ENCODE assay signal across 8 cellular contexts in genomic region chr18:66825347-66825746, GRCh38.
"Had no signal": no experiment of that assay in that cellular context is flagged by ENCODE, and none has a peak within 500 bp of the region (broad histone marks: within the 10 kb centered on the region; RNA-seq: fewer than 3 reads in every experiment).

No MANE protein-coding gene starts in this region.

- H2AFZ ChIP-seq: GM23338 had no signal

- H3K9me3 Mint-ChIP-seq: GM23338, H9 had no signal

- H3K4me1 Mint-ChIP-seq: GM23338, H9 had no signal

- ATAC-seq: GM23338, K562 had no signal

- H3K4me3 Mint-ChIP-seq: GM23338, H9 had no signal

- H3K4me2 ChIP-seq: GM23338 had no signal

- DNase-seq: H9, HCEC 1CT, IMR-90 had no signal

- H3K4me3 ChIP-seq: GM23338, K562 had no signal

- H3K27ac Mint-ChIP-seq: GM23338, H9 had no signal

- FAIRE-seq: H1, H54, HTR-8/SVneo, K562 had no signal
